8 cellular contexts compared by ENCODE assay signal in genomic region chr22:20508815-20509271, GRCh38. TPM values are rescaled to one million over a fixed set of nuclear protein-coding genes. Genes with fewer than 3 reads are reported as not detected.
DNase-seq lines count a peak whose midpoint lies in the region; ATAC-seq lines count a peak whose summit lies in the region.

No MANE protein-coding gene starts in this region.

- no peaks in the 10 kb centered on the region for H3K9me3 Mint-ChIP-seq in T-helper 1 cell treated with Interleukin-12 subunit alpha and Interleukin-12 subunit beta and Interleukin-4 antibody, amounts not matched to agents 30 μg/mL and 1 μg/mL, for 36 hours
- no peaks in the 10 kb centered on the region for H3K9me3 Mint-ChIP-seq in activated naive CD8-positive, alpha-beta T cell treated with anti-CD3 and anti-CD28 coated beads, Interleukin-2, amount 50 U/mL, for 24 hours

- H3K36me3 Mint-ChIP-seq in T-helper 1 cell treated with Interleukin-12 subunit alpha and Interleukin-12 subunit beta and Interleukin-4 antibody, amounts not matched to agents 30 μg/mL and 1 μg/mL, for 36 hours (ENCODE audit: low read depth): peaks cover 26% of the 10 kb centered on the region
- H3K36me3 Mint-ChIP-seq in activated naive CD8-positive, alpha-beta T cell treated with anti-CD3 and anti-CD28 coated beads, Interleukin-2, amount 50 U/mL, for 24 hours (ENCODE audit: low read depth): peaks cover 25% of the 10 kb centered on the region

- peaks cover 43% of the 10 kb centered on the region for H3K4me1 Mint-ChIP-seq in T-helper 1 cell treated with Interleukin-12 subunit alpha and Interleukin-12 subunit beta and Interleukin-4 antibody, amounts not matched to agents 30 μg/mL and 1 μg/mL, for 36 hours (ENCODE audit: low read depth)
- peaks cover 62% of the 10 kb centered on the region for H3K4me1 Mint-ChIP-seq in activated naive CD8-positive, alpha-beta T cell treated with anti-CD3 and anti-CD28 coated beads, Interleukin-2, amount 50 U/mL, for 24 hours

- H3K27ac ChIP-seq in temporal lobe (ENCODE audit: low read depth, low read length): peak overlapping the region; percentile 57

- DNase-seq in T-helper 1 cell (no peak), inferior parietal cortex (ENCODE audit: extremely low spot score) (peak; percentile 9), AML-193 (lab: John Stamatoyannopoulos, UW) (no peak)
- no peak for DNase-seq in activated naive CD8-positive, alpha-beta T cell treated with anti-CD3 and anti-CD28 coated beads, Interleukin-2, amount 50 U/mL, for 24 hours
- DNase-seq in effector CD4-positive, alpha-beta T cell: no peak

- no peaks in the 10 kb centered on the region for H3K27me3 Mint-ChIP-seq in T-helper 1 cell treated with Interleukin-12 subunit alpha and Interleukin-12 subunit beta and Interleukin-4 antibody, amounts not matched to agents 30 μg/mL and 1 μg/mL, for 36 hours (ENCODE audit: low read depth)
- H3K27me3 Mint-ChIP-seq in activated naive CD8-positive, alpha-beta T cell treated with anti-CD3 and anti-CD28 coated beads, Interleukin-2, amount 50 U/mL, for 24 hours: no peaks in the 10 kb centered on the region

- peak overlapping the region; percentile 98 for H3K27ac Mint-ChIP-seq in T-helper 1 cell treated with Interleukin-12 subunit alpha and Interleukin-12 subunit beta and Interleukin-4 antibody, amounts not matched to agents 30 μg/mL and 1 μg/mL, for 36 hours
- H3K27ac Mint-ChIP-seq in activated naive CD8-positive, alpha-beta T cell treated with anti-CD3 and anti-CD28 coated beads, Interleukin-2, amount 50 U/mL, for 24 hours: peak overlapping the region; percentile 99

- H3K4me3 Mint-ChIP-seq in T-helper 1 cell treated with Interleukin-12 subunit alpha and Interleukin-12 subunit beta and Interleukin-4 antibody, amounts not matched to agents 30 μg/mL and 1 μg/mL, for 36 hours: peak overlapping the region; percentile 97
- peak overlapping the region; percentile 100 for H3K4me3 Mint-ChIP-seq in activated naive CD8-positive, alpha-beta T cell treated with anti-CD3 and anti-CD28 coated beads, Interleukin-2, amount 50 U/mL, for 24 hours

- no peak for ATAC-seq in activated naive CD8-positive, alpha-beta T cell treated with anti-CD3 and anti-CD28 coated beads, Interleukin-2, amount 50 U/mL, for 24 hours
- ATAC-seq in GM21717 (IDR thresholded peaks at IDR 0.05; ENCODE audit: unreplicated experiment): no peak

RNA-seq across cellular contexts. Expression of gene MED15, which starts 1.4 kb away (rescaled TPM):
- total RNA-seq in temporal lobe: 12.5 TPM

RNA-seq across cellular contexts. Expression of gene KLHL22, which starts 13.2 kb away (rescaled TPM):
- total RNA-seq in temporal lobe: 42.0 TPM
